Comparison of ENCODE assay signal across 8 cellular contexts in the genomic region with DNA sequence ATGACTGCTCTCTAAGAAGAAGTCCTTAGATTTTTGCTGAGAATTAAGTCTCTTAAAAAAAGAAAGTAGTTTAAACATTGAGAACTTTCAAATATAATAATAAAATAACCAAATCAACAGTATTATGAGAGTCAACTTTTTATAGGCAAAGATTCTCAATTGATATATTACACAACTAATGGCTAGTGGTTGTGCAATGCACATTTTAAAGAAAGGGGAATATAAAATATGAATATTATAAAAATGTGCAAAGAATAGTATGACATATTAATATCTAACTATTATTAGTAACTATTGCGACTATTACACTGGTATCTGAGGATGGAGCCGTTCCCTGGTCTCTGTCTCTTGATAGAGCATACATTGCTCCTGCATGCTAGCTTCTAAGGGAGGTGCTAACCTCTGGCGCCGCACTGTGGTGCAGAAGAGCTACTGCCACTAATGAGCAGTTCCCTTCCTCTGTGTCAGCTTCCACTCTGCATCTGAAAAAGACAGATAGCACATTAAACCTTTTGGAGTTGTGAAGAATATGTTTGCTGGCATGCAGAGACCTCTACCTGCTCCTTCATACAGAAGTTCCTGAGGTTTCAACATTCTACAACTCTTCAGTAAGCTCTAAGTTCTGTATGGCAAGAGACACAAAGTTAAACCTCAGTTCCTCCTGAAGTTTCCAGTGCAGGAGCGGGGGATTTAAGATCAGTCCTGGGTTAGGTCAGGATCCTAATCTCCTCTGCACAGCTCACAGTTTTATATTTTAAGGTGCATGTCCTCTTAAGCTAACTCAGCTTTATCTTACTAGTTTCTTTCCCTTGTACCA. TPM values are rescaled to one million over a fixed set of nuclear protein-coding genes. Genes with fewer than 3 reads are reported as not detected.
DNase-seq lines count a peak whose midpoint lies in the region; ATAC-seq, FAIRE-seq and TF ChIP-seq lines count a peak whose summit lies in the region.

No MANE protein-coding gene starts in this region.

- H3K9me3 ChIP-seq in PC-9 (ENCODE audit: insufficient read depth, low read depth): no peaks in the 10 kb centered on the region
- H3K9me3 ChIP-seq in adrenal gland (replicated peaks in 1 of 3): no peaks in the 10 kb centered on the region
- H3K9me3 ChIP-seq in small intestine (ENCODE audit: control insufficient read depth, low read depth): no peaks in the 10 kb centered on the region

- BruUV-seq in PC-9 (replicated peaks; lab: Mats Ljungman, UMichigan): no TSS peak

- H3K79me2 ChIP-seq in PC-9 (ENCODE audit: low read depth): no peaks in the 10 kb centered on the region

- intact Hi-C loops in PC-9 (cut with micrococcal nuclease; ENCODE audit: unreplicated experiment) (loop anchor here (1.0 to 5.0 kb wide), 6 partner anchors 101 to 364 kb away; a partner anchor contains a TSS), adrenal gland (cut with DNase I) (loop anchor here (10.0 kb wide), 3 partner anchors 71 to 141 kb away; a partner anchor contains a TSS)

- FAIRE-seq in small intestine (lab: Jason Lieb, UNC): no peak

- no peaks in the 10 kb centered on the region for H3K9me2 ChIP-seq in PC-9 (ENCODE audit: insufficient read depth)

- ATAC-seq in GM21390 (IDR thresholded peaks at IDR 0.05; ENCODE audit: unreplicated experiment): peak; percentile 83

- TF ChIP-seq POLR2A in adrenal gland (IDR thresholded peaks at IDR 0.05): no peak

- POLR2A ChIA-PET in PC-9 (lab: Charles Lee; ENCODE audit: unreplicated experiment): interaction anchor here (0.7 kb wide), 1 partner anchor 170 kb away, joined by 9 read pairs; no protein-coding TSS in a partner anchor

- H3K27me3 ChIP-seq in PC-9 (ENCODE audit: insufficient read depth, low read depth) (no peaks in the 10 kb centered on the region), adrenal gland (peaks cover 35% of the 10 kb centered on the region), small intestine (ENCODE audit: control insufficient read depth in 2 of 2, insufficient read depth in 2 of 2, low read length in 2 of 2) (peaks cover 0 to 11% of the 10 kb centered on the region in 2 donors)

- peak; percentile 94 for TF ChIP-seq CTCF in PC-9 (conservative IDR thresholded peaks at IDR 0.05)
- peak; percentile 69 to 82 (median 76) for TF ChIP-seq CTCF in adrenal gland (IDR thresholded peaks at IDR 0.05)

- DNase-seq in GM03348 (ENCODE audit: low spot score) (peak; percentile 75), HT1080 (ENCODE audit: low read depth) (peak; percentile 43), PC-9 (peak; percentile 48 to 51), adrenal gland (peak; percentile 38 to 82 (median 60)), hepatic stellate cell (ENCODE audit: low spot score) (peak; percentile 45), small intestine (peak; percentile 73)
- DNase-seq in effector CD4-positive, alpha-beta T cell: no peak

- H3F3A ChIP-seq in PC-9 (ENCODE audit: insufficient read depth, low read depth): peaks cover 17% of the 10 kb centered on the region; the same call in 1 of the 2 replicates

- H3K4me2 ChIP-seq in PC-9: no peak overlapping the region

- CTCF ChIA-PET in PC-9 (lab: Charles Lee): interaction anchor here (0.6 to 3.0 kb wide), 10 partner anchors 11 to 1749 kb away, joined by 3 to 28 read pairs (median 4); a partner anchor contains a TSS

- H3K27ac ChIP-seq in PC-9 (no peak overlapping the region), adrenal gland (no peak overlapping the region), small intestine (ENCODE audit: low read depth in 1 of 2, low read length in 1 of 2) (no peak overlapping the region)

- H3K4me1 ChIP-seq in PC-9 (replicated peaks; ENCODE audit: insufficient read depth): peaks cover 19% of the 10 kb centered on the region
- peaks cover 12 to 14% of the 10 kb centered on the region in 2 donors for H3K4me1 ChIP-seq in adrenal gland (replicated peaks in 1 of 2)
- no peaks in the 10 kb centered on the region for H3K4me1 ChIP-seq in small intestine (ENCODE audit: control insufficient read depth in 2 of 2, insufficient read depth in 1 of 2, low read depth in 1 of 2, low read length in 1 of 2)

- H2AFZ ChIP-seq in PC-9: no peak overlapping the region

- no peaks in the 10 kb centered on the region for H4K20me1 ChIP-seq in PC-9 (ENCODE audit: insufficient read depth)

- 19% methylated on average over 5 of the region's 5 CpGs for WGBS in adrenal gland, 4 donors
- WGBS in small intestine, 3 donors: 19 to 22% (median 20%) methylated on average over 5 of the region's 5 CpGs

- H3K4me3 ChIP-seq in PC-9 (no peak overlapping the region), adrenal gland (no peak overlapping the region), small intestine (ENCODE audit: low read depth in 1 of 2, low read length in 2 of 2) (no peak overlapping the region)

- no peaks in the 10 kb centered on the region for H3K36me3 ChIP-seq in PC-9 (ENCODE audit: low read depth)
- no peaks in the 10 kb centered on the region for H3K36me3 ChIP-seq in adrenal gland (replicated peaks in 1 of 2)
- no peaks in the 10 kb centered on the region for H3K36me3 ChIP-seq in small intestine (ENCODE audit: control insufficient read depth in 2 of 2, insufficient read depth in 2 of 2, low read length in 2 of 2)

RNA-seq across cellular contexts. Expression of a gene that starts 3.5 kb away (rescaled TPM):
- 0.18 TPM in 1 of 2 replicates, not detected in the other for total RNA-seq in HT1080 (2014; rRNA removed; shearing (Covaris generic))
- 0.10 and 0.24 TPM in 2 replicates for polyA plus RNA-seq in HT1080 (2015; cell fraction: cytosol; rRNA removed)
- polyA plus RNA-seq in HT1080 (2015; cell fraction: nucleus; rRNA removed): 0.08 and 0.27 TPM in 2 replicates
- total RNA-seq in PC-9 (2021) (13.4 and 17.0 TPM in 2 replicates), adrenal gland (under 1 TPM in 6 of 8 donors, not detected in 2; 0.13 to 0.57 (median 0.28) TPM)
- polyA plus RNA-seq in adrenal gland (1 to 10 TPM in 1 of 3 donors, under 1 TPM in 2; 0.03 to 1.8 (median 0.24) TPM), small intestine (1 to 10 TPM; 1.4 to 4.7 (median 3.5) TPM)
